In the genomic region with DNA sequence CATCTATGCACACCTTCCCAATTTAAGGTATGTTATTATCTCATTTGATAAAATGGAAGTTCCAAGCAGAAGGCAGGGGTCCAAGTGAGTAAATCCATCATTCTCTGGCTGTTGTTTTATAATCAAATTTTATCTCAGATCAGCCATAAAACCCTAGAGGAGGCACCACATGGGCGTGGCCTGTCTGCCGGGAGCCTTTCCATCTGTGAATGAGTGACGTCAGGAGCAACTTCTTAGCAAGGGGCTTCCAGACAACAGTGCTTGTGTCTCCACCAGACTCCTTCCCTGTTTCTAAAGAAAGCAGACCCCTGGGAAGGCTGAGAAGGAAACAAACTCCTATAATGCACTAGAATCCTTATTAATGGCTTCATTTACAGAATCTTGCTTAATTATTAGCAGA, we compare ENCODE assay signal across 2 cellular contexts.
TF ChIP-seq lines count a peak whose summit lies in the region.

No MANE protein-coding gene starts in this region.

TF ChIP-seq in HepG2, 621 proteins besides CTCF, POLR2A, EP300 and RAD21:
- TF ChIP-seq CREB1 (IDR thresholded peaks at IDR 0.05) = peak; percentile 59; the same call in 1 of the 2 replicates
- TF ChIP-seq CREB1 (CRISPR knock-in tag; IDR thresholded peaks at IDR 0.05) = no peak
- no peak for TF ChIP-seq FOXJ3 (CRISPR knock-in tag; IDR thresholded peaks at IDR 0.05; ENCODE audit: borderline replicate concordance)
- TF ChIP-seq ZNF333 (CRISPR knock-in tag; IDR thresholded peaks at IDR 0.05; ENCODE audit: borderline replicate concordance) = no peak

TF ChIP-seq in HEK293, 187 proteins besides CTCF, POLR2A, EP300 and RAD21:
- TF ChIP-seq ZBTB1 (tag by site-specific recombination; IDR thresholded peaks at IDR 0.05) = no peak
- TF ChIP-seq, protein P1, sequence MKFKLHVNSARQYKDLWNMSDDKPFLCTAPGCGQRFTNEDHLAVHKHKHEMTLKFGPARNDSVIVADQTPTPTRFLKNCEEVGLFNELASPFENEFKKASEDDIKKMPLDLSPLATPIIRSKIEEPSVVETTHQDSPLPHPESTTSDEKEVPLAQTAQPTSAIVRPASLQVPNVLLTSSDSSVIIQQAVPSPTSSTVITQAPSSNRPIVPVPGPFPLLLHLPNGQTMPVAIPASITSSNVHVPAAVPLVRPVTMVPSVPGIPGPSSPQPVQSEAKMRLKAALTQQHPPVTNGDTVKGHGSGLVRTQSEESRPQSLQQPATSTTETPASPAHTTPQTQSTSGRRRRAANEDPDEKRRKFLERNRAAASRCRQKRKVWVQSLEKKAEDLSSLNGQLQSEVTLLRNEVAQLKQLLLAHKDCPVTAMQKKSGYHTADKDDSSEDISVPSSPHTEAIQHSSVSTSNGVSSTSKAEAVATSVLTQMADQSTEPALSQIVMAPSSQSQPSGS (tag by site-specific recombination; IDR thresholded peaks at IDR 0.05; ENCODE audit: low read depth) = peak; percentile 76
- TF ChIP-seq, protein P2, sequence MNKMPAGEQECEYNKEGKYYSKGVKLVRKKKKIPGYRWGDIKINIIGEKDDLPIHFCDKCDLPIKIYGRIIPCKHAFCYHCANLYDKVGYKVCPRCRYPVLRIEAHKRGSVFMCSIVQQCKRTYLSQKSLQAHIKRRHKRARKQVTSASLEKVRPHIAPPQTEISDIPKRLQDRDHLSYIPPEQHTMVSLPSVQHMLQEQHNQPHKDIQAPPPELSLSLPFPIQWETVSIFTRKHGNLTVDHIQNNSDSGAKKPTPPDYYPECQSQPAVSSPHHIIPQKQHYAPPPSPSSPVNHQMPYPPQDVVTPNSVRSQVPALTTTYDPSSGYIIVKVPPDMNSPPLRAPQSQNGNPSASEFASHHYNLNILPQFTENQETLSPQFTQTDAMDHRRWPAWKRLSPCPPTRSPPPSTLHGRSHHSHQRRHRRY (tag by site-specific recombination; IDR thresholded peaks at IDR 0.05) = no peak
- peak; percentile 79 for TF ChIP-seq GLIS1 (tag by site-specific recombination; IDR thresholded peaks at IDR 0.05)
- TF ChIP-seq ZNF629 (tag by site-specific recombination; IDR thresholded peaks at IDR 0.05) = 0 out of 2 replicates have a peak, but pooled peaks have one; percentile 19
- TF ChIP-seq KLF9 (tag by site-specific recombination; IDR thresholded peaks at IDR 0.05; ENCODE audit: low read depth) = 0 out of 2 replicates have a peak, but pooled peaks have one; percentile 11
